10 cellular contexts compared by ENCODE assay signal in the genomic region with DNA sequence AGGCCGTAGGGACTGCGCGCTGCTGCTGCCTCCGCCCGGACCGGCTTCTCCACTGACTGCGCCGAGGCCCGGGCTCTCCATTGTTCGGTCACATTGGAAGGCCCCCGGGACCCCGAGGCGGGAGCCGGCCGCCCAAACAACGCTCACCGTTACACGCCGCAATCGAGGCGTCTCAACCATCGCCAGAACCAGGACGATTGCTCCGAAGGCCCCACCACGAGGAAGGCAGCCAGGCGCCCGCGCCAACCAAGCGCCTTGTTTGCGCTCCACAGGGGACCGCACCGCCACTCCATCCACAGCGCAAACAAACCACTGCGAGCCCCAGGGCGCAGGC. TPM values are rescaled to one million over a fixed set of nuclear protein-coding genes. Genes with fewer than 3 reads are reported as not detected.
A peak's percentile ranks its signal among the peaks of the same experiment; 100 is the strongest.
DNase-seq lines count a peak whose midpoint lies in the region; ATAC-seq and TF ChIP-seq lines count a peak whose summit lies in the region.
"Had no signal": no experiment of that assay in that cellular context is flagged by ENCODE, and none has a peak within 500 bp of the region (broad histone marks: within the 10 kb centered on the region; RNA-seq: fewer than 3 reads in every experiment).

No MANE protein-coding gene starts in this region.

- DNase-seq in GM12865 (ENCODE audit: low read depth), result no peak
- DNase-seq in MM.1S, result no peak
- DNase-seq in central memory CD8-positive, alpha-beta T cell (ENCODE audit: low spot score in 2 of 2), result no peak
- DNase-seq in activated CD4-positive, CD25-positive, alpha-beta regulatory T cell treated with anti-CD3 and anti-CD28 coated beads, Interleukin-2, amount 50 U/mL, for 72 hours, result no peak
- DNase-seq in NOMO-1 treated with DMSO at 0.1 percent for 48 hours (lab: John Stamatoyannopoulos, UW; ENCODE audit: unreplicated experiment), result no peak
- no peak for DNase-seq in cerebellum (ENCODE audit: low spot score)

- no peaks in the 10 kb centered on the region for H3K9me2 ChIP-seq in MM.1S (replicated peaks; ENCODE audit: insufficient read depth, low read length)

- no peaks in the 10 kb centered on the region for H3K27me3 Mint-ChIP-seq in central memory CD8-positive, alpha-beta T cell

- H3K4me2 ChIP-seq in MM.1S (ENCODE audit: low read depth, low read length), result peak overlapping the region; percentile 97

- H2AFZ ChIP-seq in MM.1S (ENCODE audit: low read length), result peak overlapping the region; percentile 88

- H3K4me3 Mint-ChIP-seq in central memory CD8-positive, alpha-beta T cell, result peak overlapping the region; percentile 96

- H3K4me1 ChIP-seq in MM.1S (ENCODE audit: low read length) (peaks cover 5% of the 10 kb centered on the region; the same call in 1 of the 2 replicates), mesodermal cell (ENCODE audit: control insufficient read depth, insufficient read depth, low read length, poor library complexity, severe bottlenecking) (peaks cover 6% of the 10 kb centered on the region)

- H3K27me3 ChIP-seq in MM.1S (replicated peaks; ENCODE audit: insufficient read depth, low read length), result no peaks in the 10 kb centered on the region

- H3K27ac Mint-ChIP-seq in central memory CD8-positive, alpha-beta T cell (ENCODE audit: low read depth), result peak overlapping the region; percentile 98

- peak overlapping the region; percentile 84; the same call in 1 of the 2 replicates for H3K9ac ChIP-seq in MM.1S (ENCODE audit: low read length)

- ATAC-seq in central memory CD8-positive, alpha-beta T cell (replicated peaks; ENCODE audit: extremely low read depth, poor library complexity, severe bottlenecking), result peak; percentile 41
- ATAC-seq in GM18519 (IDR thresholded peaks at IDR 0.05; ENCODE audit: low FRiP score, unreplicated experiment), result no peak

- H3K27ac ChIP-seq in MM.1S (ENCODE audit: low read length) (peak overlapping the region; percentile 72; the same call in 1 of the 2 replicates), mesodermal cell (ENCODE audit: low read depth, low read length, severe bottlenecking) (peak overlapping the region; percentile 72)

- peaks cover 14% of the 10 kb centered on the region for H3K36me3 ChIP-seq in MM.1S (replicated peaks; ENCODE audit: insufficient read depth, low read length)
- H3K36me3 ChIP-seq in mesodermal cell (ENCODE audit: control insufficient read depth, insufficient read depth, low read length), result peaks cover 46% of the 10 kb centered on the region

- H3K4me3 ChIP-seq in GM12865 (ENCODE audit: low read depth, low read length), result peak overlapping the region; percentile 78
- H3K4me3 ChIP-seq in MM.1S (ENCODE audit: low read length), result peak overlapping the region; percentile 78
- H3K4me3 ChIP-seq in mesodermal cell (ENCODE audit: extremely low read depth, insufficient read depth, low read length, poor library complexity, severe bottlenecking), result peak overlapping the region; percentile 96

- 0% methylated on average over 27 to 34 of the region's 35 CpGs for WGBS in mesodermal cell (ENCODE audit: insufficient coverage in 2 of 2), 2 experiments

- H3K9me3 ChIP-seq in MM.1S (replicated peaks; ENCODE audit: insufficient read depth, low read length) (no peaks in the 10 kb centered on the region), mesodermal cell (ENCODE audit: control insufficient read depth, low read length) (no peaks in the 10 kb centered on the region)

- no peaks in the 10 kb centered on the region for H4K20me1 ChIP-seq in MM.1S (ENCODE audit: insufficient read depth, low read length)

- H3K4me1 Mint-ChIP-seq in central memory CD8-positive, alpha-beta T cell, result peaks cover 35% of the 10 kb centered on the region

- TF ChIP-seq CTCF in GM12865 (IDR thresholded peaks at IDR 0.05; ENCODE audit: insufficient read depth, low read depth, low read length, missing control alignments), result no peak
- TF ChIP-seq CTCF in MM.1S (IDR thresholded peaks at IDR 0.05; ENCODE audit: low read length), result peak; percentile 29

- H3F3A ChIP-seq in MM.1S (ENCODE audit: insufficient read depth, low read length), result peaks cover 7% of the 10 kb centered on the region; the same call in 1 of the 2 replicates

- no peaks in the 10 kb centered on the region for H3K9me3 Mint-ChIP-seq in central memory CD8-positive, alpha-beta T cell

- peaks cover 25% of the 10 kb centered on the region for H3K79me2 ChIP-seq in MM.1S (ENCODE audit: low read length)

- H3K36me3 Mint-ChIP-seq in central memory CD8-positive, alpha-beta T cell (ENCODE audit: insufficient read depth), result peaks cover 31% of the 10 kb centered on the region

RNA-seq across cellular contexts. Expression of a gene that starts 0.6 kb away (rescaled TPM):
- polyA plus RNA-seq in mesodermal cell (2013, experiment 1 of 2), result 187 TPM
- 164 TPM for polyA plus RNA-seq in mesodermal cell (2013, experiment 2 of 2)
- 392 TPM for total RNA-seq in cerebellum

RNA-seq across cellular contexts. Expression of a gene that starts 9.5 kb away (rescaled TPM):
- polyA plus RNA-seq in mesodermal cell (2013, experiment 1 of 2), result not detected
- polyA plus RNA-seq in mesodermal cell (2013, experiment 2 of 2), result not detected
- total RNA-seq in cerebellum, result not detected
- total RNA-seq: HT1080, pulmonary artery endothelial cell had no signal

RNA-seq across cellular contexts. Expression of a gene that starts 59.0 kb away (rescaled TPM):
- polyA plus RNA-seq in mesodermal cell (2013, experiment 1 of 2), result not detected
- polyA plus RNA-seq in mesodermal cell (2013, experiment 2 of 2), result not detected
- total RNA-seq in cerebellum, result not detected
- total RNA-seq: pulmonary artery endothelial cell had no signal
